Comparison of ENCODE assay signal across 16 cellular contexts in the genomic region with DNA sequence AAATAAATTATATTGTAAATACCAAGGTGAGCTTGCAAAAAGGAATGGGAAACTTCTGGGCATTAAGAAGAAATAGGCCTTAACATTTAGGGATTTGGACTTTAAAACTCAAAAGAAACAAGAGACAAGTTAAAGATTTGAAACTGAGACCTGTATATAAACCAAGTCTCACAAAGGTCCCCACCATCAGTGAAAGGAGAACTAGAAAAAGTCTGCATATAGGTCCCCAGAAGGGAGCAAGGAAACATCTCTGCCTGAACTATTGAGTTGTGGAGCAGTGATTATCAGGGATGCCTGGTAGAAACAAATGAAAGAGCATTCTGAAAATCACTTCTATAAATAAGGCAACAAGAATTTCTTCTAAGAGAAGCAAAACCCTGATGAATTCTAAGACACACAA. TPM values are rescaled to one million over a fixed set of nuclear protein-coding genes. Genes with fewer than 3 reads are reported as not detected.
DNase-seq lines count a peak whose midpoint lies in the region; ATAC-seq lines count a peak whose summit lies in the region.
"Had no signal": no experiment of that assay in that cellular context is flagged by ENCODE, and none has a peak within 500 bp of the region (broad histone marks: within the 10 kb centered on the region; RNA-seq: fewer than 3 reads in every experiment).

No MANE protein-coding gene starts in this region.

- no peak for DNase-seq in HT-29 (ENCODE audit: low spot score)
- no peak for DNase-seq in GM19238 (ENCODE audit: insufficient read length, low spot score)
- DNase-seq in dedifferentiated amniotic fluid mesenchymal stem cell (ENCODE audit: extremely low spot score), result no peak
- no peak for DNase-seq in MV-4-11 (lab: John Stamatoyannopoulos, UW)
- DNase-seq: activated CD4-positive, alpha-beta T cell treated with anti-CD3 and anti-CD28 coated beads, Interleukin-2, amount 50 U/mL, for 1 hour; amygdala; kidney glomerular epithelial cell; NCI-H2081 treated with DMSO at 0.1 percent for 48 hours; NK-92 treated with Interleukin-12 subunit alpha and Interleukin-12 subunit beta, amount 100 ng/mL, for 24 hours; SHP77 treated with DMSO at 0.1 percent for 48 hours; T1000; trophoblast cell had no signal

- ATAC-seq in GM18858 (IDR thresholded peaks at IDR 0.05; ENCODE audit: unreplicated experiment) (peak; percentile 34), GM21390 (IDR thresholded peaks at IDR 0.05; ENCODE audit: unreplicated experiment) (peak; percentile 84), HG02938 (IDR thresholded peaks at IDR 0.05; ENCODE audit: unreplicated experiment) (peak; percentile 56), HG03469 (IDR thresholded peaks at IDR 0.05; ENCODE audit: unreplicated experiment) (peak; percentile 31)

RNA-seq across cellular contexts. Expression of a gene that starts 30.5 kb away (rescaled TPM):
- total RNA-seq in HT-29 (2014; rRNA removed; shearing (Covaris generic)), result 32.2 and 33.7 TPM in 2 replicates

Comparison
In these comparisons a context has a peak if more than half of its experiments do, and no peak if none do; other contexts are left out.
1. ATAC-seq: peak in every context shown above with its lines; median percentile 84 in GM21390; 56 in HG02938; 34 in GM18858; 31 in HG03469.